ENCODE assay signal across 8 cellular contexts in the genomic region with DNA sequence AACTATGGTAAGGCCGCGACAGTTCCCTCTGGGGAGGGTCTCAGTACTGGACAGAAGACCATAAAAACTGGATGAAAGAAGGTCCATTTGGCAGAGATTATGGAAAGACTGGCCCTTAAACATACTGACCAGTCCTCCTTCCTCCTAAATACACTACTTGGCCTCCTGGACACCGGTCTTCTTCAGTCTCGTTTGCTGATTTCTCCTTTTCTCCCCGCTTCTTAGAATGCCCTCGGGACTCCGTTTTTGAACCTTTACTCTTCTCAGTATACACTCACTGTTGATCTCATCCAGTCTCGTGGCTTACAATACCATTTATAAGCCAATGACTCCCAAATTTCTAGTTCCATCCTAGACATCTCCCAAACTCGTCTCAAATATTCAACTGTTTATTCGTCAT. TPM values are rescaled to one million over a fixed set of nuclear protein-coding genes. Genes with fewer than 3 reads are reported as not detected.
DNase-seq lines count a peak whose midpoint lies in the region; ATAC-seq and TF ChIP-seq lines count a peak whose summit lies in the region.

No MANE protein-coding gene starts in this region.

- H3K4me1 Mint-ChIP-seq in activated T-cell treated with anti-CD3 and anti-CD28 coated beads, Interleukin-2, amount 50 U/mL, for 24 hours (ENCODE audit: low read depth): peaks cover 29% of the 10 kb centered on the region

- no peaks in the 10 kb centered on the region for H3K9me3 Mint-ChIP-seq in activated T-cell treated with anti-CD3 and anti-CD28 coated beads, Interleukin-2, amount 50 U/mL, for 24 hours

- TF ChIP-seq CTCF in kidney epithelial cell (IDR thresholded peaks at IDR 0.05; ENCODE audit: insufficient read depth, low read length, poor library complexity, severe bottlenecking) (no peak), transverse colon (IDR thresholded peaks at IDR 0.05) (no peak)

- 57 to 61% methylated on average over 10 of the region's 10 CpGs for WGBS in transverse colon (ENCODE audit: low coverage in 1 of 2), 2 donors

- DNase-seq in activated T-cell treated with anti-CD3 and anti-CD28 coated beads, Interleukin-2, amount 50 U/mL, for 24 hours: no peak
- no peak for DNase-seq in activated T-cell treated with anti-CD3 and anti-CD28 coated beads, Interleukin-2, amount 50 U/mL, for 1 hour
- peak; percentile 2 for DNase-seq in amniotic epithelial cell (ENCODE audit: low read depth)
- DNase-seq in kidney epithelial cell (ENCODE audit: low read depth): no peak
- no peak for DNase-seq in transverse colon

- H3K4me3 ChIP-seq in kidney epithelial cell (ENCODE audit: low read depth, low read length) (peak overlapping the region; percentile 84), transverse colon (peak overlapping the region; percentile 67 to 80 (median 76))

- H3K9me3 ChIP-seq in transverse colon: no peaks in the 10 kb centered on the region

- peaks cover 47% of the 10 kb centered on the region for H3K36me3 Mint-ChIP-seq in activated T-cell treated with anti-CD3 and anti-CD28 coated beads, Interleukin-2, amount 50 U/mL, for 24 hours (ENCODE audit: low read depth)

- ATAC-seq in HG03460 (IDR thresholded peaks at IDR 0.05; ENCODE audit: unreplicated experiment): no peak
- no peak for ATAC-seq in GM18868 (IDR thresholded peaks at IDR 0.05; ENCODE audit: unreplicated experiment)
- no peak for ATAC-seq in HG03045 (IDR thresholded peaks at IDR 0.05; ENCODE audit: unreplicated experiment)

- TF ChIP-seq EP300 in transverse colon (IDR thresholded peaks at IDR 0.05; ENCODE audit: low read depth): no peak

- H3K27me3 ChIP-seq in kidney epithelial cell (ENCODE audit: control insufficient read depth, insufficient read depth, low read length) (no peaks in the 10 kb centered on the region), transverse colon (no peaks in the 10 kb centered on the region)

- TF ChIP-seq POLR2A in transverse colon (IDR thresholded peaks at IDR 0.05): no peak

- H3K27ac ChIP-seq in transverse colon: peak overlapping the region; percentile 87 to 90 (median 88)

- peak overlapping the region; percentile 91 for H3K27ac Mint-ChIP-seq in activated T-cell treated with anti-CD3 and anti-CD28 coated beads, Interleukin-2, amount 50 U/mL, for 24 hours

- intact Hi-C loops in transverse colon (cut with DNase I; ENCODE audit: low total_unique reads): no loop called here

- H3K36me3 ChIP-seq in kidney epithelial cell (ENCODE audit: control insufficient read depth, insufficient read depth, low read length) (peaks cover 1% of the 10 kb centered on the region), transverse colon (peaks cover 0 to 12% (median 5%) of the 10 kb centered on the region in 4 donors)

- peaks cover 6 to 17% (median 14%) of the 10 kb centered on the region in 4 donors for H3K4me1 ChIP-seq in transverse colon

- H3K27me3 Mint-ChIP-seq in activated T-cell treated with anti-CD3 and anti-CD28 coated beads, Interleukin-2, amount 50 U/mL, for 24 hours: no peaks in the 10 kb centered on the region

- H3K4me3 Mint-ChIP-seq in activated T-cell treated with anti-CD3 and anti-CD28 coated beads, Interleukin-2, amount 50 U/mL, for 24 hours: peak overlapping the region; percentile 94

- in situ Hi-C loops in transverse colon (cut with MboI; ENCODE audit: low pct_ligation_motif_present in 1 of 4, low pct_unique_long_range_greater_than_20kb in 1 of 4, low sequenced_read_pairs in 3 of 4): no loop called here

RNA-seq across cellular contexts. Expression of gene MRPL9, which starts 0.7 kb away (rescaled TPM):
- total RNA-seq in kidney epithelial cell (92.1 and 119 TPM in 2 replicates), transverse colon (100 to 1,000 TPM in 1 of 4 donors, 10 to 100 TPM in 3; 20.2 to 138 (median 40.1) TPM)

RNA-seq across cellular contexts. Expression of gene TDRKH, which starts 26.3 kb away (rescaled TPM):
- total RNA-seq in kidney epithelial cell (12.0 and 14.7 TPM in 2 replicates), transverse colon (1 to 10 TPM in 3 of 4 donors, under 1 TPM in 1; 0.80 to 5.4 (median 4.0) TPM)

RNA-seq across cellular contexts. Expression of gene LINGO4, which starts 41.2 kb away (rescaled TPM):
- total RNA-seq in kidney epithelial cell (not detected in 2 replicates), transverse colon (under 1 TPM in 2 of 4 donors, not detected in 2; 0.14 to 0.48 TPM)

RNA-seq across cellular contexts. Expression of gene RIIAD1, which starts 42.7 kb away (rescaled TPM):
- total RNA-seq in kidney epithelial cell (not detected in 2 replicates), transverse colon (not detected)

RNA-seq across cellular contexts. Expression of gene CELF3, which starts 47.4 kb away (rescaled TPM):
- total RNA-seq in kidney epithelial cell: not detected in 2 replicates
- 1 to 10 TPM in 3 of 4 donors, not detected in 1; 1.3 to 2.7 (median 1.6) TPM for total RNA-seq in transverse colon
